In the genomic region with DNA sequence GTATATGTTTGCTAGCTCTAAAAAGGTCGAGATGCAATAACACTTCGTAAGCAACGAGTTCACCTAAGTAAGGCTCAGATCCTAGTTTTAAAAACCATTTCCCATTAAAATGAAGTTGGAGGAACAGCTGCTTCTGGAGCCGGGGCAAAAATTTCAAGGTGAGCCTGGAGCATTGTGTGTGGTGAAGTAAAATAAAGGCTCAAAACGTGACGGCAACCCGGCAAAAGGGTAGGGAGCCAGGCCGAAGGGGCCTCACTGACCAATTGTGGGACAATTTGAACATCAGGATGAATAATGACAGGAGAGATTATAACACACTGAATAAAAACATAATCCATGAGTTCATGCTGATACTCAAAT, we compare ENCODE assay signal across 36 cellular contexts. TPM values are rescaled to one million over a fixed set of nuclear protein-coding genes. Genes with fewer than 3 reads are reported as not detected.
"Had no signal": no experiment of that assay in that cellular context is flagged by ENCODE, and none has a peak within 500 bp of the region (broad histone marks: within the 10 kb centered on the region; RNA-seq: fewer than 3 reads in every experiment).

No MANE protein-coding gene starts in this region.

- H3K9me3 Mint-ChIP-seq: activated CD4-positive, alpha-beta memory T cell treated with anti-CD3 and anti-CD28 coated beads for 36 hours; activated CD4-positive, alpha-beta T cell treated with anti-CD3 and anti-CD28 coated beads, Interleukin-2, amount 10 ng/mL, durations not matched to agents 24 days and 14 days; activated naive CD4-positive, alpha-beta T cell treated with anti-CD3 and anti-CD28 coated beads for 36 hours; activated naive CD4-positive, alpha-beta T cell treated with anti-CD3 and anti-CD28 coated beads, Interleukin-2, amount 50 U/mL, for 72 hours; activated naive CD8-positive, alpha-beta T cell treated with anti-CD3 and anti-CD28 coated beads, Interleukin-2, amount 10 ng/mL, durations not matched to agents 7 days and 5 days; activated T-helper 1 cell treated with anti-CD3 and anti-CD28 coated beads, Interleukin-12 subunit alpha, Interleukin-12 subunit beta, Interleukin-2, Interleukin-4 antibody, amounts not matched to agents 30 ng/mL and 10 ng/mL and 1 ng/mL, durations not matched to agents 14 hours and 24 hours and 36 hours; activated T-helper 2 cell treated with anti-CD3 and anti-CD28 coated beads, Interferon-gamma antibody, Interleukin-2, Interleukin-4, amounts not matched to agents 10 μg/mL and 5 μg/mL and 100 μg/mL, durations not matched to agents 14 hours and 24 hours and 36 hours; effector memory CD8-positive, alpha-beta T cell; T-helper 2 cell treated with Interferon-gamma antibody and Interleukin-4, amounts not matched to agents 5 μg/mL and 100 μg/mL, for 36 hours had no signal

- H3K4me3 ChIP-seq: ascending aorta, breast epithelium, cardiac muscle cell, gastroesophageal sphincter had no signal

- H3K4me1 ChIP-seq: ascending aorta, breast epithelium, colonic mucosa had no signal

- H3K36me3 Mint-ChIP-seq: activated CD4-positive, alpha-beta memory T cell treated with anti-CD3 and anti-CD28 coated beads for 36 hours; activated CD8-positive, alpha-beta memory T cell treated with anti-CD3 and anti-CD28 coated beads, Interleukin-2, amount 10 ng/mL, durations not matched to agents 7 days and 5 days; activated naive CD4-positive, alpha-beta T cell treated with anti-CD3 and anti-CD28 coated beads, Interleukin-2, amount 50 U/mL, for 72 hours; activated naive CD8-positive, alpha-beta T cell treated with anti-CD3 and anti-CD28 coated beads, Interleukin-2, amount 10 ng/mL, durations not matched to agents 7 days and 5 days; brain had no signal

- H3K4me3 Mint-ChIP-seq: activated CD4-positive, alpha-beta memory T cell treated with anti-CD3 and anti-CD28 coated beads for 36 hours; activated CD4-positive, alpha-beta T cell treated with anti-CD3 and anti-CD28 coated beads for 36 hours; activated CD4-positive, alpha-beta T cell treated with anti-CD3 and anti-CD28 coated beads, Interleukin-2, amount 10 ng/mL, durations not matched to agents 24 days and 14 days; activated CD8-positive, alpha-beta memory T cell treated with anti-CD3 and anti-CD28 coated beads, Interleukin-2, amount 10 ng/mL, durations not matched to agents 7 days and 5 days; activated CD8-positive, alpha-beta T cell treated with anti-CD3 and anti-CD28 coated beads, Interleukin-2, amount 10 ng/mL, durations not matched to agents 7 days and 5 days; activated naive CD4-positive, alpha-beta T cell treated with anti-CD3 and anti-CD28 coated beads for 36 hours; activated naive CD8-positive, alpha-beta T cell treated with anti-CD3 and anti-CD28 coated beads, Interleukin-2, amount 10 ng/mL, durations not matched to agents 7 days and 5 days; activated T-helper 1 cell treated with anti-CD3 and anti-CD28 coated beads, Interleukin-12 subunit alpha, Interleukin-12 subunit beta, Interleukin-2, Interleukin-4 antibody, amounts not matched to agents 30 ng/mL and 10 ng/mL and 1 ng/mL, durations not matched to agents 14 hours and 24 hours and 36 hours; effector memory CD8-positive, alpha-beta T cell; T-helper 17 cell; T-helper 2 cell treated with Interferon-gamma antibody and Interleukin-4, amounts not matched to agents 5 μg/mL and 100 μg/mL, for 36 hours had no signal

- H3K4me1 Mint-ChIP-seq: activated CD4-positive, alpha-beta T cell treated with anti-CD3 and anti-CD28 coated beads for 36 hours; activated CD4-positive, alpha-beta T cell treated with anti-CD3 and anti-CD28 coated beads, Interleukin-2, amount 10 ng/mL, durations not matched to agents 24 days and 14 days; activated CD8-positive, alpha-beta memory T cell treated with anti-CD3 and anti-CD28 coated beads, Interleukin-2, amount 10 ng/mL, durations not matched to agents 7 days and 5 days; activated naive CD8-positive, alpha-beta T cell treated with anti-CD3 and anti-CD28 coated beads, Interleukin-2, amount 10 ng/mL, durations not matched to agents 7 days and 5 days; brain had no signal

- H3K27ac Mint-ChIP-seq: activated CD4-positive, alpha-beta memory T cell treated with anti-CD3 and anti-CD28 coated beads for 36 hours; activated CD4-positive, alpha-beta T cell treated with anti-CD3 and anti-CD28 coated beads for 36 hours; activated CD4-positive, alpha-beta T cell treated with anti-CD3 and anti-CD28 coated beads, Interleukin-2, amount 10 ng/mL, durations not matched to agents 24 days and 14 days; activated CD8-positive, alpha-beta memory T cell treated with anti-CD3 and anti-CD28 coated beads, Interleukin-2, amount 10 ng/mL, durations not matched to agents 7 days and 5 days; activated CD8-positive, alpha-beta T cell treated with anti-CD3 and anti-CD28 coated beads, Interleukin-2, amount 10 ng/mL, durations not matched to agents 7 days and 5 days; activated naive CD4-positive, alpha-beta T cell treated with anti-CD3 and anti-CD28 coated beads for 36 hours; activated naive CD4-positive, alpha-beta T cell treated with anti-CD3 and anti-CD28 coated beads, Interleukin-2, amount 50 U/mL, for 72 hours; activated naive CD8-positive, alpha-beta T cell treated with anti-CD3 and anti-CD28 coated beads, Interleukin-2, amount 10 ng/mL, durations not matched to agents 7 days and 5 days; activated T-helper 1 cell treated with anti-CD3 and anti-CD28 coated beads, Interleukin-12 subunit alpha, Interleukin-12 subunit beta, Interleukin-2, Interleukin-4 antibody, amounts not matched to agents 30 ng/mL and 10 ng/mL and 1 ng/mL, durations not matched to agents 14 hours and 24 hours and 36 hours; activated T-helper 2 cell treated with anti-CD3 and anti-CD28 coated beads, Interferon-gamma antibody, Interleukin-2, Interleukin-4, amounts not matched to agents 10 μg/mL and 5 μg/mL and 100 μg/mL, durations not matched to agents 14 hours and 24 hours and 36 hours; brain; effector memory CD8-positive, alpha-beta T cell; T-helper 17 cell; T-helper 2 cell treated with Interferon-gamma antibody and Interleukin-4, amounts not matched to agents 5 μg/mL and 100 μg/mL, for 36 hours had no signal

- H3K27me3 ChIP-seq: ascending aorta had no signal

- DNase-seq: activated CD4-positive, alpha-beta memory T cell treated with anti-CD3 and anti-CD28 coated beads for 36 hours; activated CD4-positive, alpha-beta T cell treated with anti-CD3 and anti-CD28 coated beads for 36 hours; activated CD4-positive, alpha-beta T cell treated with anti-CD3 and anti-CD28 coated beads, Interleukin-2, amount 10 ng/mL, durations not matched to agents 24 days and 14 days; activated CD4-positive, CD25-positive, alpha-beta regulatory T cell; activated CD4-positive, CD25-positive, alpha-beta regulatory T cell treated with anti-CD3 and anti-CD28 coated beads, Interleukin-2, amount 50 U/mL, for 72 hours; activated CD8-positive, alpha-beta memory T cell treated with anti-CD3 and anti-CD28 coated beads, Interleukin-2, amount 50 U/mL, for 4 hours; activated CD8-positive, alpha-beta T cell treated with anti-CD3 and anti-CD28 coated beads, Interleukin-2, amount 10 ng/mL, durations not matched to agents 7 days and 5 days; activated effector memory CD4-positive, alpha-beta T cell treated with anti-CD3 and anti-CD28 coated beads, Interleukin-2, amount 50 U/mL, for 16 hours; activated naive CD4-positive, alpha-beta T cell treated with anti-CD3 and anti-CD28 coated beads for 36 hours; activated naive CD8-positive, alpha-beta T cell treated with anti-CD3 and anti-CD28 coated beads, Interleukin-2, amount 10 ng/mL, durations not matched to agents 7 days and 5 days; activated T-cell treated with anti-CD3 and anti-CD28 coated beads, Interleukin-2, amount 50 U/mL, for 1 hour; activated T-cell treated with anti-CD3 and anti-CD28 coated beads, Interleukin-2, amount 50 U/mL, for 48 hours; central memory CD4-positive, alpha-beta T cell; cerebellar nuclear complex; colonic mucosa; effector memory CD8-positive, alpha-beta T cell; erythroblast; esophagus squamous epithelium; foreskin melanocyte; T-helper 1 cell; T-helper 17 cell; T1000; WERI-Rb-1 had no signal

- H3K27ac ChIP-seq: ascending aorta, breast epithelium, cardiac muscle cell, colonic mucosa, esophagus squamous epithelium, gastroesophageal sphincter, WERI-Rb-1 had no signal

- H3K9me3 ChIP-seq: ascending aorta, breast epithelium, colonic mucosa, esophagus squamous epithelium, gastroesophageal sphincter had no signal

- ATAC-seq: activated CD4-positive, alpha-beta T cell treated with anti-CD3 and anti-CD28 coated beads for 36 hours; activated CD8-positive, alpha-beta memory T cell treated with anti-CD3 and anti-CD28 coated beads, Interleukin-2, amount 10 ng/mL, durations not matched to agents 7 days and 5 days; activated CD8-positive, alpha-beta T cell treated with anti-CD3 and anti-CD28 coated beads, Interleukin-2, amount 10 ng/mL, durations not matched to agents 7 days and 5 days; effector memory CD8-positive, alpha-beta T cell; gastroesophageal sphincter; T-helper 17 cell had no signal

- H3K36me3 ChIP-seq: ascending aorta, breast epithelium, cardiac muscle cell, colonic mucosa, esophagus squamous epithelium, gastroesophageal sphincter, WERI-Rb-1 had no signal

RNA-seq across cellular contexts. Expression of a gene that starts 20.1 kb away (rescaled TPM):
- total RNA-seq: activated CD4-positive, alpha-beta memory T cell treated with anti-CD3 and anti-CD28 coated beads for 36 hours; activated CD8-positive, alpha-beta memory T cell treated with anti-CD3 and anti-CD28 coated beads for 36 hours; activated CD8-positive, alpha-beta memory T cell treated with anti-CD3 and anti-CD28 coated beads, Interleukin-2, amount 10 ng/mL, durations not matched to agents 7 days and 5 days; activated CD8-positive, alpha-beta T cell treated with anti-CD3 and anti-CD28 coated beads, Interleukin-2, amount 10 ng/mL, durations not matched to agents 7 days and 5 days; activated naive CD4-positive, alpha-beta T cell treated with anti-CD3 and anti-CD28 coated beads for 36 hours; activated naive CD8-positive, alpha-beta T cell treated with anti-CD3 and anti-CD28 coated beads, Interleukin-2, amount 10 ng/mL, durations not matched to agents 7 days and 5 days; activated T-helper 1 cell treated with anti-CD3 and anti-CD28 coated beads, Interleukin-12 subunit alpha, Interleukin-12 subunit beta, Interleukin-2, Interleukin-4 antibody, amounts not matched to agents 30 ng/mL and 10 ng/mL and 1 ng/mL, durations not matched to agents 14 hours and 24 hours and 36 hours; activated T-helper 2 cell treated with anti-CD3 and anti-CD28 coated beads, Interferon-gamma antibody, Interleukin-2, Interleukin-4, amounts not matched to agents 10 μg/mL and 5 μg/mL and 100 μg/mL, durations not matched to agents 14 hours and 24 hours and 36 hours; cardiac muscle cell; fibroblast of lung; fibroblast of villous mesenchyme had no signal
- polyA plus RNA-seq: cardiac muscle cell, fibroblast of lung had no signal
